19 cellular contexts compared by ENCODE assay signal in genomic region chr5:83003791-83004190, GRCh38.
DNase-seq lines count a peak whose midpoint lies in the region; ATAC-seq, FAIRE-seq and TF ChIP-seq lines count a peak whose summit lies in the region.
"Had no signal": no experiment of that assay in that cellular context is flagged by ENCODE, and none has a peak within 500 bp of the region (broad histone marks: within the 10 kb centered on the region; RNA-seq: fewer than 3 reads in every experiment).

No MANE protein-coding gene starts in this region.

- no peak overlapping the region for H3K23ac ChIP-seq in mesenchymal stem cell (ENCODE audit: low read length in 2 of 2)
- H3K23ac ChIP-seq in neuronal stem cell (ENCODE audit: low read depth, low read length, poor library complexity): no peak overlapping the region

- no peak overlapping the region for H3K14ac ChIP-seq in mesenchymal stem cell (ENCODE audit: low read length in 2 of 2)
- H3K14ac ChIP-seq in neuronal stem cell (ENCODE audit: low read length): no peak overlapping the region

- intact Hi-C loops in lower leg skin (cut with DNase I; ENCODE audit: low total_unique reads): no loop called here

- H3K9me3 ChIP-seq in mesenchymal stem cell (ENCODE audit: control insufficient read depth, low read length) (no peaks in the 10 kb centered on the region), neuronal stem cell (replicated peaks in 1 of 2; ENCODE audit: control insufficient read depth in 2 of 2, insufficient read depth in 1 of 2, low read depth in 1 of 2, low read length in 2 of 2) (no peaks in the 10 kb centered on the region), SJCRH30 (replicated peaks) (no peaks in the 10 kb centered on the region)

- H3K4me3 ChIP-seq in mesenchymal stem cell (ENCODE audit: insufficient read depth in 1 of 2, low read depth in 1 of 2, low read length in 2 of 2) (no peak overlapping the region), neuronal stem cell (ENCODE audit: low read length in 2 of 2) (no peak overlapping the region), SJCRH30 (no peak overlapping the region), lower leg skin (ENCODE audit: low read depth, poor library complexity, severe bottlenecking) (no peak overlapping the region)
- H3K4me3 ChIP-seq: GM23248, K562 had no signal

- H2AFZ ChIP-seq in mesenchymal stem cell (ENCODE audit: low read depth, low read length) (no peak overlapping the region), neuronal stem cell (ENCODE audit: low read length) (peak overlapping the region; percentile 71)
- H2AFZ ChIP-seq: GM23248 had no signal

- no peak for ATAC-seq in GM21423 (IDR thresholded peaks at IDR 0.05; ENCODE audit: unreplicated experiment)
- ATAC-seq: CD8-positive, alpha-beta T cell; K562 had no signal

- no peak overlapping the region for H2BK5ac ChIP-seq in mesenchymal stem cell (ENCODE audit: low read depth, low read length, poor library complexity, severe bottlenecking)
- no peak overlapping the region for H2BK5ac ChIP-seq in neuronal stem cell (ENCODE audit: low read length)

- H3K27ac ChIP-seq in mesenchymal stem cell (ENCODE audit: low read length, poor library complexity, severe bottlenecking) (no peak overlapping the region), neuronal stem cell (replicated peaks; ENCODE audit: low read length) (no peak overlapping the region), SJCRH30 (no peak overlapping the region)
- H3K27ac ChIP-seq: 22Rv1, GM23248 had no signal

- no peak overlapping the region for H4K91ac ChIP-seq in mesenchymal stem cell (ENCODE audit: low read length)
- H4K91ac ChIP-seq in neuronal stem cell (ENCODE audit: low read depth, low read length, poor library complexity): no peak overlapping the region

- H3K4ac ChIP-seq in mesenchymal stem cell (ENCODE audit: low read depth in 1 of 2, low read length in 2 of 2) (no peak overlapping the region), neuronal stem cell (ENCODE audit: low read length) (no peak overlapping the region)

- H3K4me1 ChIP-seq in mesenchymal stem cell (ENCODE audit: control insufficient read depth, insufficient read depth, low read depth, low read length): peaks cover 4% of the 10 kb centered on the region
- peaks cover 4 to 6% of the 10 kb centered on the region in 2 donors for H3K4me1 ChIP-seq in neuronal stem cell (ENCODE audit: control insufficient read depth in 2 of 2, insufficient read depth in 1 of 2, low read depth in 1 of 2, low read length in 2 of 2)
- H3K4me1 ChIP-seq in SJCRH30: peaks cover 6% of the 10 kb centered on the region; the same call in 1 of the 2 replicates

- H3K27me3 ChIP-seq in mesenchymal stem cell (ENCODE audit: control insufficient read depth in 1 of 2, insufficient read depth in 1 of 2, low read length in 2 of 2): no peaks in the 10 kb centered on the region
- H3K27me3 ChIP-seq in neuronal stem cell (ENCODE audit: control insufficient read depth in 3 of 3, insufficient read depth in 3 of 3, low read depth in 1 of 3, low read length in 3 of 3): no peaks in the 10 kb centered on the region
- H3K27me3 ChIP-seq in SJCRH30: no peaks in the 10 kb centered on the region

- no peak overlapping the region for H2BK15ac ChIP-seq in mesenchymal stem cell (ENCODE audit: low read depth, poor library complexity, severe bottlenecking)
- no peak overlapping the region for H2BK15ac ChIP-seq in neuronal stem cell (ENCODE audit: low read length)

- H3K9ac ChIP-seq in mesenchymal stem cell (ENCODE audit: low read length) (no peak overlapping the region), neuronal stem cell (ENCODE audit: low read depth, low read length, poor library complexity) (no peak overlapping the region)
- H3K9ac ChIP-seq: GM23248 had no signal

- no peak overlapping the region for H2BK12ac ChIP-seq in mesenchymal stem cell (ENCODE audit: low read length in 2 of 2)
- H2BK12ac ChIP-seq in neuronal stem cell (ENCODE audit: low read length): no peak overlapping the region

- in situ Hi-C loops in SK-MEL-5 (cut with HindIII; ENCODE audit: low pct_unique_long_range_greater_than_20kb, low sequenced_read_pairs): no loop called here

- H3K18ac ChIP-seq in mesenchymal stem cell (ENCODE audit: low read depth in 1 of 2, low read length in 2 of 2) (no peak overlapping the region), neuronal stem cell (ENCODE audit: low read length) (no peak overlapping the region)

- H4K8ac ChIP-seq in mesenchymal stem cell (ENCODE audit: low read length) (no peak overlapping the region), neuronal stem cell (ENCODE audit: low read depth, low read length) (no peak overlapping the region)

- peak; percentile 88 for FAIRE-seq in G401.6 (lab: Jason Lieb, UNC)
- FAIRE-seq: D721Med, HTR-8/SVneo, K562 had no signal

- DNase-seq in SK-MEL-5 (ENCODE audit: low read depth, low spot score): peak; percentile 28
- DNase-seq in mesenchymal stem cell: no peak
- no peak for DNase-seq in neuronal stem cell (ENCODE audit: low spot score)
- DNase-seq in SJCRH30: no peak
- no peak for DNase-seq in lower leg skin (ENCODE audit: low spot score in 2 of 2)
- DNase-seq: CD8-positive, alpha-beta T cell; COR-L47; DMS153; DND-41; GF-D8; GM23248; HCEC 1CT; HFFc6 had no signal

- no peaks in the 10 kb centered on the region for H3K36me3 ChIP-seq in mesenchymal stem cell (ENCODE audit: control insufficient read depth in 1 of 2, insufficient read depth in 2 of 2, low read depth in 1 of 2, low read length in 2 of 2)
- H3K36me3 ChIP-seq in neuronal stem cell (replicated peaks in 1 of 2; ENCODE audit: control insufficient read depth in 2 of 2, insufficient read depth in 2 of 2, low read length in 2 of 2): no peaks in the 10 kb centered on the region
- H3K36me3 ChIP-seq in SJCRH30: no peaks in the 10 kb centered on the region

- H3K4me2 ChIP-seq in mesenchymal stem cell (ENCODE audit: low read length, poor library complexity, severe bottlenecking): no peak overlapping the region
- no peak overlapping the region for H3K4me2 ChIP-seq in neuronal stem cell (ENCODE audit: insufficient read depth, low read length, poor library complexity, severe bottlenecking)

- no peak for TF ChIP-seq POLR2A in lower leg skin (IDR thresholded peaks at IDR 0.05)

- no peak for TF ChIP-seq CTCF in lower leg skin (IDR thresholded peaks at IDR 0.05)

- 100% methylated on average over 1 of the region's 2 CpGs for WGBS in mesenchymal stem cell
- no CpG with 5 or more reads among the region's 2 CpGs for WGBS in neuronal stem cell (ENCODE audit: extremely low coverage in 2 of 2, insufficient read length in 2 of 2, insufficient replicate concordance in 1 of 2), 2 donors
- 51 to 59% methylated on average over 2 of the region's 2 CpGs for WGBS in lower leg skin, 2 donors

- H2BK120ac ChIP-seq in mesenchymal stem cell (ENCODE audit: low read depth, low read length) (no peak overlapping the region), neuronal stem cell (ENCODE audit: low read depth, low read length) (no peak overlapping the region)

- H3K79me1 ChIP-seq in mesenchymal stem cell (replicated peaks; ENCODE audit: low read length, poor library complexity, severe bottlenecking) (no peaks in the 10 kb centered on the region), neuronal stem cell (ENCODE audit: low read depth, low read length) (no peaks in the 10 kb centered on the region)

- H2AK5ac ChIP-seq in mesenchymal stem cell (ENCODE audit: low read length, severe bottlenecking) (peak overlapping the region; percentile 3), neuronal stem cell (ENCODE audit: low read depth, low read length) (no peak overlapping the region)
